Comparison of ENCODE assay signal across 16 cellular contexts in genomic region chr12:59404109-59404650, GRCh38.
DNase-seq lines count a peak whose midpoint lies in the region; ATAC-seq and TF ChIP-seq lines count a peak whose summit lies in the region.
"Had no signal": no experiment of that assay in that cellular context is flagged by ENCODE, and none has a peak within 500 bp of the region (broad histone marks: within the 10 kb centered on the region; RNA-seq: fewer than 3 reads in every experiment).

No MANE protein-coding gene starts in this region.

- H3K79me2 ChIP-seq in GM23248 (ENCODE audit: insufficient read depth) = no peaks in the 10 kb centered on the region

- TF ChIP-seq CTCF in fibroblast of the aortic adventitia (IDR thresholded peaks at IDR 0.05; ENCODE audit: insufficient read depth, low read length) = no peak
- TF ChIP-seq CTCF in activated CD8-positive, alpha-beta T cell treated with anti-CD3 and anti-CD28 coated beads for 36 hours (IDR thresholded peaks at IDR 0.05) = no peak

- ATAC-seq in activated CD8-positive, alpha-beta T cell treated with anti-CD3 and anti-CD28 coated beads for 36 hours = no peak
- no peak for ATAC-seq in HG03095 (IDR thresholded peaks at IDR 0.05; ENCODE audit: unreplicated experiment)

- no peaks in the 10 kb centered on the region for H3K9me3 Mint-ChIP-seq in activated CD8-positive, alpha-beta T cell treated with anti-CD3 and anti-CD28 coated beads for 36 hours
- H3K9me3 Mint-ChIP-seq: CD4-positive, alpha-beta T cell had no signal

- no peaks in the 10 kb centered on the region for H3F3A ChIP-seq in GM23248 (ENCODE audit: insufficient read depth)

- H3K27ac ChIP-seq in GM23248 (no peak overlapping the region), subcutaneous abdominal adipose tissue (ENCODE audit: low read depth, low read length) (peak overlapping the region; percentile 59)
- H3K27ac ChIP-seq: Peyer's patch had no signal

- peaks cover 19% of the 10 kb centered on the region for H3K4me1 ChIP-seq in GM23248 (ENCODE audit: insufficient read depth)
- peaks cover 0 to 12% (median 7%) of the 10 kb centered on the region in 5 donors for H3K4me1 ChIP-seq in subcutaneous abdominal adipose tissue (ENCODE audit: control insufficient read depth in 5 of 5, insufficient read depth in 5 of 5, low read length in 5 of 5)
- H3K4me1 ChIP-seq: BE2C, HAP-1, Peyer's patch had no signal

- peak overlapping the region; percentile 83 for H2AFZ ChIP-seq in GM23248

- intact Hi-C loops in activated CD8-positive, alpha-beta T cell treated with anti-CD3 and anti-CD28 coated beads for 36 hours (cut with micrococcal nuclease) = loop anchor here (5.0 to 10.0 kb wide), 2 partner anchors 191 to 433 kb away; partner anchors contain the start of gene SLC16A7

- H3K27me3 Mint-ChIP-seq in activated CD8-positive, alpha-beta T cell treated with anti-CD3 and anti-CD28 coated beads for 36 hours = peaks cover 4% of the 10 kb centered on the region
- H3K27me3 Mint-ChIP-seq: CD4-positive, alpha-beta T cell had no signal

- H4K20me1 ChIP-seq in GM23248 (ENCODE audit: insufficient read depth) = no peaks in the 10 kb centered on the region

- CTCF ChIA-PET in activated CD8-positive, alpha-beta T cell treated with anti-CD3 and anti-CD28 coated beads for 36 hours (lab: Charles Lee) = interaction anchor here (0.7 to 2.2 kb wide), 19 partner anchors 7 to 434 kb away, joined by 3 to 16 read pairs (median 3); no protein-coding TSS in a partner anchor

- H3K9ac ChIP-seq in GM23248 (peak overlapping the region; percentile 45), subcutaneous abdominal adipose tissue (ENCODE audit: low read length in 5 of 5) (no peak overlapping the region)
- H3K9ac ChIP-seq: SK-N-SH had no signal

- POLR2A ChIA-PET in activated CD8-positive, alpha-beta T cell treated with anti-CD3 and anti-CD28 coated beads for 36 hours (lab: Charles Lee) = no interaction called here

- H3K36me3 Mint-ChIP-seq in activated CD8-positive, alpha-beta T cell treated with anti-CD3 and anti-CD28 coated beads for 36 hours (ENCODE audit: low read depth) = no peaks in the 10 kb centered on the region

- no peak overlapping the region for H3K4me3 Mint-ChIP-seq in activated CD8-positive, alpha-beta T cell treated with anti-CD3 and anti-CD28 coated beads for 36 hours
- H3K4me3 Mint-ChIP-seq: CD4-positive, alpha-beta T cell had no signal

- peak overlapping the region; percentile 91 for H3K4me2 ChIP-seq in GM23248 (ENCODE audit: unreplicated experiment)
- H3K4me2 ChIP-seq: SK-N-SH had no signal

- no peak overlapping the region for H3K27ac Mint-ChIP-seq in activated CD8-positive, alpha-beta T cell treated with anti-CD3 and anti-CD28 coated beads for 36 hours
- H3K27ac Mint-ChIP-seq: CD4-positive, alpha-beta T cell had no signal

- H3K9me3 ChIP-seq in GM23248 (ENCODE audit: low read depth) = no peaks in the 10 kb centered on the region
- peaks cover 0 to 4% (median 3%) of the 10 kb centered on the region in 5 donors for H3K9me3 ChIP-seq in subcutaneous abdominal adipose tissue (ENCODE audit: control insufficient read depth in 5 of 5, low read length in 5 of 5)
- H3K9me3 ChIP-seq: BE2C, HAP-1, Peyer's patch, SK-N-SH had no signal

- DNase-seq in GM23248 (no peak), OCI-M1 (lab: John Stamatoyannopoulos, UW) (peak; percentile 35), fibroblast of the aortic adventitia (ENCODE audit: low read depth) (peak; percentile 42), HCEC 1CT (no peak)
- no peak for DNase-seq in activated CD8-positive, alpha-beta T cell treated with anti-CD3 and anti-CD28 coated beads for 36 hours
- DNase-seq: BE2C; CD4-positive, alpha-beta T cell; Karpas-422; NCI-H1694 treated with DMSO at 0.1 percent for 48 hours; NCI-H226; NCI-H524 treated with DMSO at 0.1 percent for 48 hours; Peyer's patch; SK-N-SH had no signal

- no peaks in the 10 kb centered on the region for H3K9me2 ChIP-seq in GM23248 (ENCODE audit: insufficient read depth)
- H3K9me2 ChIP-seq: SK-N-SH had no signal

- H3K36me3 ChIP-seq in GM23248 (ENCODE audit: low read depth) (no peaks in the 10 kb centered on the region), subcutaneous abdominal adipose tissue (ENCODE audit: control insufficient read depth in 5 of 5, insufficient read depth in 5 of 5, low read length in 5 of 5) (no peaks in the 10 kb centered on the region)
- H3K36me3 ChIP-seq: BE2C, HAP-1, Peyer's patch had no signal

- H3K4me1 Mint-ChIP-seq in activated CD8-positive, alpha-beta T cell treated with anti-CD3 and anti-CD28 coated beads for 36 hours (ENCODE audit: low read depth) = peaks cover 16% of the 10 kb centered on the region

- in situ Hi-C loops in GM23248 (cut with MboI) = no loop called here

- no peaks in the 10 kb centered on the region for H3K27me3 ChIP-seq in GM23248 (replicated peaks; ENCODE audit: insufficient read depth)
- H3K27me3 ChIP-seq in subcutaneous abdominal adipose tissue (ENCODE audit: control insufficient read depth in 5 of 5, insufficient read depth in 4 of 5, low read length in 5 of 5) = no peaks in the 10 kb centered on the region
- H3K27me3 ChIP-seq: Peyer's patch had no signal

- H3K4me3 ChIP-seq in GM23248 = peak overlapping the region; percentile 63
- H3K4me3 ChIP-seq in fibroblast of the aortic adventitia (ENCODE audit: low read depth, low read length) = no peak overlapping the region
- H3K4me3 ChIP-seq in subcutaneous abdominal adipose tissue (ENCODE audit: low read depth in 1 of 5, low read length in 5 of 5) = no peak overlapping the region
- H3K4me3 ChIP-seq: HAP-1, Peyer's patch had no signal

Comparison
In these comparisons a context has a peak if more than half of its experiments do, and no peak if none do; other contexts are left out.
1. DNase-seq: peak in OCI-M1 (single experiment) and fibroblast of the aortic adventitia (single experiment); none in GM23248 (single experiment), activated CD8-positive, alpha-beta T cell treated with anti-CD3 and anti-CD28 coated beads for 36 hours (single experiment) and HCEC 1CT (single experiment).